Comparison of ENCODE assay signal across 8 cellular contexts in the genomic region with DNA sequence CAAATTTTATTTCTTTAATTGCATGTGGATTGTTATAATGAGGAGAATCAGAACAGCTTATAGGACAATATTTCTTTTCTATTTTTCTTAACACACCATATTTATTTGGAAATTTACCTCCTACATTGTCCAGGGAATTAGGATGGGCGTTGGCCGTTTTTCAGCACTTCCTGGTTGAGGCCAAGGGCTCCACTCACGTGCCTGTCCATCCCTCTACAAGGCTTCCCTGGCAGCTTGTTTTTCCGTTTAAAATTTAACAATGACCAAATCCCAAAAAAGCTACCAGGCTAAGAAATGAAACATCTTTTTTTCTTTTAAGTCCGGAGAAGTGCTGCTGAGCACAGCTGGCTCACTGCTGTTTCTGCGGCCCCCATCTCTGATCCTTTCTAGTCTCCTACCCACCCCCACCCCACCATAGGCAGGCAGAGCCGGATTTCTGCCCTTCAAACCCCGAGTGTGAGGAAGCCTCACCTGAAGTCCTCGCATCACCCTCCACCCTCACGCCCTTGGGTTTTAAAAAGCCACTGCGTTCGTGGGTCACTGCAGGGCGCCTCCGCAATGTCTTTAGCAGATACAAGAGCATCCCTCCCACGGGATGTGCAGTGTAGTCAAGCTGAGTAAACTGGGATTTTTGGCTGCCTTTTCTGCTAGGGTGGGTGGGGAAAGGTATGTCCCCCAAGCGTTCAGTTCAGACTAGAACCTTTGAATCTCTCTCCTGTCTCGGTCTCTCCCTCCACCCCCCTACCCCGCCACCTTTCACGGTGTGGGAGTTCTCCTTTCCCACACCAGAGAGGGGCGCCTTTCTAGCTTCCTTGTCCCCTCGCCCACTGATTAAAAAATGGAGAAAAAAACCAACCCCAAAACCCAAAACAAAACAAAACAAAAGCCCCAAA.
DNase-seq lines count a peak whose midpoint lies in the region; ATAC-seq and TF ChIP-seq lines count a peak whose summit lies in the region.

No MANE protein-coding gene starts in this region.

- ATAC-seq in HG03045 (IDR thresholded peaks at IDR 0.05; ENCODE audit: unreplicated experiment), result peak; percentile 11
- ATAC-seq in GM19455 (IDR thresholded peaks at IDR 0.05; ENCODE audit: unreplicated experiment), result no peak
- no peak for ATAC-seq in GM21737 (IDR thresholded peaks at IDR 0.05; ENCODE audit: unreplicated experiment)

- H3K36me3 ChIP-seq in neutrophil, result no peaks in the 10 kb centered on the region

- H3K27ac ChIP-seq in neutrophil, result peak overlapping the region; percentile 87

- H3K4me3 ChIP-seq in foreskin fibroblast (ENCODE audit: low read depth in 1 of 2, low read length in 2 of 2) (peak overlapping the region; percentile 73 to 84), neutrophil (ENCODE audit: low read depth in 1 of 2, low read length in 1 of 2) (peak overlapping the region; percentile 85 to 90)

- no peaks in the 10 kb centered on the region for H3K27me3 ChIP-seq in neutrophil

- TF ChIP-seq CTCF in foreskin fibroblast (IDR thresholded peaks at IDR 0.05; ENCODE audit: low read depth, low read length) (no peak), neutrophil (IDR thresholded peaks at IDR 0.05) (no peak)

- DNase-seq in SIG-M5 treated with dmso at 0.1 percent for 504 hours (lab: John Stamatoyannopoulos, UW; ENCODE audit: unreplicated experiment), result peak; percentile 47
- no peak for DNase-seq in SIG-M5 (lab: John Stamatoyannopoulos, UW)
- peak; percentile 12 for DNase-seq in activated CD4-positive, alpha-beta T cell treated with anti-CD3 and anti-CD28 coated beads, Interleukin-2, amount 50 U/mL, for 1 hour
- DNase-seq in foreskin fibroblast, result peak; percentile 23 to 75

- no peaks in the 10 kb centered on the region for H3K9me3 ChIP-seq in neutrophil

- peaks cover 47% of the 10 kb centered on the region in 2 experiments for H3K4me1 ChIP-seq in neutrophil (ENCODE audit: control insufficient read depth in 1 of 2, insufficient read depth in 1 of 2, low read depth in 1 of 2, low read length in 1 of 2)
